In genomic region chr5:35151151-35151920, GRCh38 we compare ENCODE assay signal across 1 cellular context.
TF ChIP-seq lines count a peak whose summit lies in the region.

No MANE protein-coding gene starts in this region.

TF ChIP-seq in WTC11, 78 proteins besides CTCF, POLR2A, EP300 and RAD21 (continued from another document):
- TF ChIP-seq NR3C1 (CRISPR knock-in tag; conservative IDR thresholded peaks at IDR 0.05; ENCODE audit: low read depth) = no peak
